In the genomic region with DNA sequence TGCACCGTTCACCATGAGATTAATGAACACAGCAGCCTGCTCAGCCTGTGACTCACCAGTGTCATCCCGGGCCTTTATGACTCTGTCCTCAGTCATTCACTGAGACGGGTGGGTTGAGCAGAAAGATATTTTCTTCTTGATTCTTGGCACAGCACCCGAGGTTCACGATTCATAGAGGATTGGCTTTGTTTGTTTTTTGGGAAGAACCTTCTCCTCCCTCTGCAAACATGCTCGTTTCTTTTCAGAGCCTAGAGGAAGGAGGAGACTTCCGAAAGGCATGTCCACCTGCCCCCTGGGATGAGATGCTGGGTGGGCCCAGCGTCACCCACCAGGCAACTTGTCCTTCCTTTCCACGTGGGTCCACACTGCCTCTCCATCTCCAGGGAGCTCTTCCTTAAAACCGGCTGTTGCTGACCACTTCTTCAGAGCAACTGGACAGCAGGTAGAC, we compare ENCODE assay signal across 10 cellular contexts.
DNase-seq lines count a peak whose midpoint lies in the region; ATAC-seq and TF ChIP-seq lines count a peak whose summit lies in the region.
"Had no signal": no experiment of that assay in that cellular context is flagged by ENCODE, and none has a peak within 500 bp of the region (broad histone marks: within the 10 kb centered on the region; RNA-seq: fewer than 3 reads in every experiment).

No MANE protein-coding gene starts in this region.

- H3K36me3 ChIP-seq in SJCRH30 (no peaks in the 10 kb centered on the region; the same call in none of the 2 replicates), trophoblast cell (ENCODE audit: control insufficient read depth in 1 of 2, insufficient read depth in 2 of 2, low read length in 2 of 2) (no peaks in the 10 kb centered on the region)

- H3K4me3 ChIP-seq in SJCRH30 (no peak overlapping the region), fibroblast of pulmonary artery (replicated peaks; ENCODE audit: low read depth, low read length) (no peak overlapping the region), trophoblast cell (ENCODE audit: low read depth, low read length) (no peak overlapping the region)

- no peak overlapping the region for H3K4me2 ChIP-seq in trophoblast cell (ENCODE audit: low read length)

- H4K91ac ChIP-seq in trophoblast cell (ENCODE audit: low read depth, low read length): peak overlapping the region; percentile 62

- H3K9me3 ChIP-seq in SJCRH30 (replicated peaks) (0 out of 2 replicates have a peak, but pooled peaks cover 3% of the 10 kb centered on the region), trophoblast cell (ENCODE audit: insufficient read depth, low read depth, low read length) (peaks cover 5% of the 10 kb centered on the region)

- peak overlapping the region; percentile 65 for H3K18ac ChIP-seq in trophoblast cell (ENCODE audit: low read length)

- TF ChIP-seq CTCF in fibroblast of pulmonary artery (IDR thresholded peaks at IDR 0.05; ENCODE audit: low read length, missing control alignments): no peak

- H3K27me3 ChIP-seq in SJCRH30: no peaks in the 10 kb centered on the region
- no peaks in the 10 kb centered on the region for H3K27me3 ChIP-seq in trophoblast cell (ENCODE audit: insufficient read depth, low read length)

- peak overlapping the region; percentile 88 for H2BK120ac ChIP-seq in trophoblast cell (ENCODE audit: insufficient read depth, low read length, poor library complexity)

- peak overlapping the region; percentile 30 for H3K14ac ChIP-seq in trophoblast cell (ENCODE audit: low read length)

- H2AFZ ChIP-seq in trophoblast cell (ENCODE audit: insufficient read depth, low read length, poor library complexity): peak overlapping the region; percentile 1

- H3K79me2 ChIP-seq in trophoblast cell (ENCODE audit: control insufficient read depth, insufficient read depth, low read length, poor library complexity): no peaks in the 10 kb centered on the region

- WGBS in trophoblast cell (ENCODE audit: extremely low coverage, insufficient coverage, insufficient read length): no CpG with 5 or more reads among the region's 10 CpGs

- H3K23ac ChIP-seq in trophoblast cell (ENCODE audit: low read length): no peak overlapping the region

- DNase-seq in Caki2 (ENCODE audit: low read depth): peak; percentile 96
- DNase-seq in SJCRH30: peak; percentile 38 to 48
- DNase-seq in fibroblast of pulmonary artery (ENCODE audit: low read depth): peak; percentile 72
- DNase-seq in trophoblast cell: peak; percentile 75 to 76
- DNase-seq in GM19240 (ENCODE audit: insufficient read length, low spot score): no peak
- no peak for DNase-seq in DMS153 treated with DMSO at 0.1 percent for 48 hours (lab: John Stamatoyannopoulos, UW; ENCODE audit: unreplicated experiment)
- no peak for DNase-seq in stimulated activated CD4-positive, alpha-beta T cell treated with anti-CD3 and anti-CD28 coated beads, Interleukin-1b, Interleukin-23, amount 100 ng/mL, for 48 hours
- DNase-seq: activated CD4-positive, alpha-beta T cell treated with anti-CD3 and anti-CD28 coated beads for 48 hours; NCI-H2081 treated with DMSO at 0.1 percent for 48 hours had no signal

- H3K9ac ChIP-seq in trophoblast cell (ENCODE audit: low read length): no peak overlapping the region

- peak overlapping the region; percentile 8 for H2BK5ac ChIP-seq in trophoblast cell (ENCODE audit: low read depth, low read length, poor library complexity)

- no peak overlapping the region for H4K8ac ChIP-seq in trophoblast cell (ENCODE audit: low read depth, low read length)

- peak overlapping the region; percentile 85 for H2BK12ac ChIP-seq in trophoblast cell (ENCODE audit: low read length)

- H3K4me1 ChIP-seq in SJCRH30 (peaks cover 33% of the 10 kb centered on the region), trophoblast cell (ENCODE audit: control insufficient read depth in 1 of 2, insufficient read depth in 2 of 2, low read length in 2 of 2) (peaks cover 37 to 48% of the 10 kb centered on the region in 2 experiments)

- H3K79me1 ChIP-seq in trophoblast cell (ENCODE audit: low read length): peaks cover 15% of the 10 kb centered on the region

- H2AK5ac ChIP-seq in trophoblast cell (ENCODE audit: low read length): peak overlapping the region; percentile 59

- H4K12ac ChIP-seq in trophoblast cell (ENCODE audit: low read depth, low read length): no peak overlapping the region

- no peak for ATAC-seq in HG03378 (IDR thresholded peaks at IDR 0.05; ENCODE audit: unreplicated experiment)

- in situ Hi-C loops in Caki2 (cut with HindIII; ENCODE audit: low pct_unique_long_range_greater_than_20kb, low sequenced_read_pairs): no loop called here

- H3K4ac ChIP-seq in trophoblast cell (ENCODE audit: low read depth, low read length): no peak overlapping the region

- peak overlapping the region; percentile 17; the same call in 1 of the 2 replicates for H3K27ac ChIP-seq in SJCRH30
- peak overlapping the region; percentile 56 for H3K27ac ChIP-seq in trophoblast cell (ENCODE audit: low read depth, low read length)

Comparison
In these comparisons a context has a peak if more than half of its experiments do, and no peak if none do; other contexts are left out.
1. DNase-seq: peak in Caki2 (single experiment), SJCRH30 (2 of 2), fibroblast of pulmonary artery (single experiment) and trophoblast cell (2 of 2); none in GM19240 (single experiment), DMS153 treated with DMSO at 0.1 percent for 48 hours (single experiment) and stimulated activated CD4-positive, alpha-beta T cell treated with anti-CD3 and anti-CD28 coated beads, Interleukin-1b, Interleukin-23, amount 100 ng/mL, for 48 hours (single experiment).